26 cellular contexts compared by ENCODE assay signal in genomic region chr16:28081391-28081790, GRCh38. TPM values are rescaled to one million over a fixed set of nuclear protein-coding genes. Genes with fewer than 3 reads are reported as not detected.
A peak's percentile ranks its signal among the peaks of the same experiment; 100 is the strongest.
DNase-seq lines count a peak whose midpoint lies in the region; ATAC-seq, FAIRE-seq and TF ChIP-seq lines count a peak whose summit lies in the region.
"Had no signal": no experiment of that assay in that cellular context is flagged by ENCODE, and none has a peak within 500 bp of the region (broad histone marks: within the 10 kb centered on the region; RNA-seq: fewer than 3 reads in every experiment).

No MANE protein-coding gene starts in this region.

- no TSS peak for BruUV-seq in HepG2 (replicated peaks; lab: Mats Ljungman, UMichigan)

- H3F3A ChIP-seq in GM23248 (ENCODE audit: insufficient read depth), result no peaks in the 10 kb centered on the region

- no peak for TF ChIP-seq RAD21 in HepG2 (CRISPR knock-in tag; IDR thresholded peaks at IDR 0.05)

- H3K27ac Mint-ChIP-seq in mesothelial cell of epicardium, result no peak overlapping the region
- H3K27ac Mint-ChIP-seq: B cell; CD8-positive, alpha-beta T cell; IgD-negative memory B cell had no signal

- no peak overlapping the region for H3K4ac ChIP-seq in trophoblast cell (ENCODE audit: low read depth, low read length)

- H3K4me3 ChIP-seq in esophagus (ENCODE audit: low read depth in 1 of 2, low read length in 2 of 2), result no peak overlapping the region
- no peak overlapping the region for H3K4me3 ChIP-seq in trophoblast cell (ENCODE audit: low read depth, low read length)
- H3K4me3 ChIP-seq in GM23248, result no peak overlapping the region
- H3K4me3 ChIP-seq in HepG2 (replicated peaks in 1 of 3; ENCODE audit: insufficient read depth in 1 of 3, low read depth in 2 of 3, low read length in 3 of 3), result no peak overlapping the region
- H3K4me3 ChIP-seq: PC-9 had no signal

- H3K79me2 ChIP-seq in trophoblast cell (ENCODE audit: control insufficient read depth, insufficient read depth, low read length, poor library complexity) (no peaks in the 10 kb centered on the region), GM23248 (ENCODE audit: insufficient read depth) (no peaks in the 10 kb centered on the region), HepG2 (ENCODE audit: insufficient read depth, low read length) (no peaks in the 10 kb centered on the region)

- H3K23ac ChIP-seq in trophoblast cell (ENCODE audit: low read length), result peak overlapping the region; percentile 64

- H3K27ac ChIP-seq in esophagus (ENCODE audit: low read depth in 2 of 2, low read length in 1 of 2) (peak overlapping the region; percentile 96), trophoblast cell (ENCODE audit: low read depth, low read length) (no peak overlapping the region), GM23248 (no peak overlapping the region), HepG2 (ENCODE audit: extremely low read length, insufficient read depth, low read length) (no peak overlapping the region)
- H3K27ac ChIP-seq: C4-2B, KMS-11, PC-9 had no signal

- H4K12ac ChIP-seq in trophoblast cell (ENCODE audit: low read depth, low read length), result no peak overlapping the region

- H3K36me3 ChIP-seq in esophagus (ENCODE audit: control insufficient read depth in 2 of 2, insufficient read depth in 2 of 2, low read length in 1 of 2) (no peaks in the 10 kb centered on the region), trophoblast cell (ENCODE audit: control insufficient read depth in 1 of 2, insufficient read depth in 2 of 2, low read length in 2 of 2) (no peaks in the 10 kb centered on the region), GM23248 (ENCODE audit: low read depth) (no peaks in the 10 kb centered on the region), HepG2 (replicated peaks in 1 of 2; ENCODE audit: control insufficient read depth in 1 of 2, insufficient read depth in 2 of 2, low read length in 2 of 2) (no peaks in the 10 kb centered on the region)

- ATAC-seq in HepG2, result no peak
- ATAC-seq: CD8-positive, alpha-beta T cell; HCT116 had no signal

- no peaks in the 10 kb centered on the region for H3K79me1 ChIP-seq in trophoblast cell (ENCODE audit: low read length)

- in situ Hi-C loops in GM23248 (cut with MboI), result no loop called here
- in situ Hi-C loops in HepG2 (cut with HindIII; ENCODE audit: extremely low pct_ligation_motif_present, low pct_unique_long_range_greater_than_20kb), result no loop called here

- intact Hi-C loops in HepG2 (cut with micrococcal nuclease; ENCODE audit: unreplicated experiment), result no loop called here

- H2BK5ac ChIP-seq in trophoblast cell (ENCODE audit: low read depth, low read length, poor library complexity), result no peak overlapping the region

- TF ChIP-seq POLR2A in HepG2 (IDR thresholded peaks at IDR 0.05; ENCODE audit: insufficient read depth in 1 of 2, low read depth in 2 of 2, low read length in 2 of 2), result no peak

- no peak overlapping the region for H3K4me2 ChIP-seq in trophoblast cell (ENCODE audit: low read length)
- H3K4me2 ChIP-seq in GM23248 (ENCODE audit: unreplicated experiment), result no peak overlapping the region
- H3K4me2 ChIP-seq in HepG2 (ENCODE audit: low read depth, low read length), result no peak overlapping the region
- H3K4me2 ChIP-seq: KMS-11, PC-9 had no signal

- no peak for TF ChIP-seq CTCF in HepG2 (CRISPR knock-in tag; IDR thresholded peaks at IDR 0.05)
- no peak for TF ChIP-seq CTCF in mesothelial cell of epicardium (IDR thresholded peaks at IDR 0.05; ENCODE audit: unreplicated experiment)

- POLR2A ChIA-PET in HepG2 (lab: Yijun Ruan, JAX), result no interaction called here

- H3K9me3 Mint-ChIP-seq in mesothelial cell of epicardium, result no peaks in the 10 kb centered on the region
- H3K9me3 Mint-ChIP-seq: CD8-positive, alpha-beta T cell; IgD-negative memory B cell had no signal

- CTCF ChIA-PET in HepG2 (lab: Yijun Ruan, JAX; ENCODE audit: low intra/inter-chr PET ratio, low total read pairs), result no interaction called here

- H3K9me2 ChIP-seq in GM23248 (ENCODE audit: insufficient read depth), result no peaks in the 10 kb centered on the region

- no peak overlapping the region for H2AK5ac ChIP-seq in trophoblast cell (ENCODE audit: low read length)

- H3K27me3 Mint-ChIP-seq in mesothelial cell of epicardium (ENCODE audit: low read depth), result no peaks in the 10 kb centered on the region
- H3K27me3 Mint-ChIP-seq: B cell, IgD-negative memory B cell had no signal

- peaks cover 17% of the 10 kb centered on the region for H3K4me1 Mint-ChIP-seq in mesothelial cell of epicardium
- H3K4me1 Mint-ChIP-seq: B cell had no signal

- no peak overlapping the region for H3K4me3 Mint-ChIP-seq in mesothelial cell of epicardium
- H3K4me3 Mint-ChIP-seq: B cell; CD8-positive, alpha-beta T cell; IgD-negative memory B cell had no signal

- H2AFZ ChIP-seq in trophoblast cell (ENCODE audit: insufficient read depth, low read length, poor library complexity) (no peak overlapping the region), GM23248 (no peak overlapping the region), HepG2 (ENCODE audit: low read length) (no peak overlapping the region)
- H2AFZ ChIP-seq: PC-9 had no signal

- no peak overlapping the region for H2BK12ac ChIP-seq in trophoblast cell (ENCODE audit: low read length)

- no peak overlapping the region for H4K8ac ChIP-seq in trophoblast cell (ENCODE audit: low read depth, low read length)

- H3K9ac ChIP-seq in trophoblast cell (ENCODE audit: low read length) (no peak overlapping the region), GM23248 (no peak overlapping the region), HepG2 (ENCODE audit: insufficient read depth, low read depth, low read length) (no peak overlapping the region)
- H3K9ac ChIP-seq: KMS-11 had no signal

- peaks cover 0 to 15% of the 10 kb centered on the region in 2 donors for H3K4me1 ChIP-seq in esophagus (ENCODE audit: control insufficient read depth in 2 of 2, insufficient read depth in 2 of 2, low read length in 1 of 2)
- H3K4me1 ChIP-seq in trophoblast cell (ENCODE audit: control insufficient read depth in 1 of 2, insufficient read depth in 2 of 2, low read length in 2 of 2), result peaks cover 2 to 7% of the 10 kb centered on the region in 2 experiments
- no peaks in the 10 kb centered on the region for H3K4me1 ChIP-seq in GM23248 (ENCODE audit: insufficient read depth)
- H3K4me1 ChIP-seq in HepG2 (ENCODE audit: insufficient read depth, low read length), result no peaks in the 10 kb centered on the region
- H3K4me1 ChIP-seq: Caco-2 had no signal

- H4K91ac ChIP-seq in trophoblast cell (ENCODE audit: low read depth, low read length), result no peak overlapping the region

- H3K36me3 Mint-ChIP-seq in mesothelial cell of epicardium, result no peaks in the 10 kb centered on the region
- H3K36me3 Mint-ChIP-seq: CD8-positive, alpha-beta T cell had no signal

- H3K14ac ChIP-seq in trophoblast cell (ENCODE audit: low read length), result no peak overlapping the region

- 64 to 80% methylated on average over 5 of the region's 5 CpGs for WGBS in esophagus, 2 donors
- WGBS in trophoblast cell (ENCODE audit: extremely low coverage, insufficient coverage, insufficient read length), result no CpG with 5 or more reads among the region's 5 CpGs
- 81% methylated on average over 5 of the region's 5 CpGs for WGBS in GM23248 (ENCODE audit: low coverage in 1 of 2, low lambda C conversion rate in 2 of 2, missing lambda C conversion rate in 2 of 2), 2 experiments
- WGBS in HepG2 (ENCODE audit: low lambda C conversion rate), result 25% methylated on average over 5 of the region's 5 CpGs

- no peaks in the 10 kb centered on the region for H3K27me3 ChIP-seq in esophagus (ENCODE audit: control insufficient read depth in 1 of 2, insufficient read depth in 2 of 2, low read length in 2 of 2)
- no peaks in the 10 kb centered on the region for H3K27me3 ChIP-seq in trophoblast cell (ENCODE audit: insufficient read depth, low read length)
- no peaks in the 10 kb centered on the region for H3K27me3 ChIP-seq in GM23248 (replicated peaks; ENCODE audit: insufficient read depth)
- peaks cover 3 to 21% of the 10 kb centered on the region in 2 experiments; a peak in 3 of 5 replicates for H3K27me3 ChIP-seq in HepG2 (ENCODE audit: control insufficient read depth in 1 of 2, insufficient read depth in 2 of 2, low read length in 2 of 2)

- H2BK120ac ChIP-seq in trophoblast cell (ENCODE audit: insufficient read depth, low read length, poor library complexity), result no peak overlapping the region

- H3K18ac ChIP-seq in trophoblast cell (ENCODE audit: low read length), result no peak overlapping the region

- DNase-seq in NCI-H82 treated with DMSO at 0.1 percent for 48 hours (lab: John Stamatoyannopoulos, UW; ENCODE audit: unreplicated experiment) (peak; percentile 74), trophoblast cell (no peak), NCI-H1694 treated with DMSO at 0.1 percent for 48 hours (lab: John Stamatoyannopoulos, UW) (no peak), GM23248 (no peak), HepG2 (ENCODE audit: low spot score) (no peak), mesothelial cell of epicardium (ENCODE audit: low spot score in 2 of 2, unreplicated experiment in 2 of 2) (no peak)
- DNase-seq: Caco-2; CD8-positive, alpha-beta T cell; DMS79; EL; MM.1S; NCI-H2081; NCI-H226; NCI-H510A treated with DMSO at 0.1 percent for 48 hours; NCI-H774; PC-9; Right ventricle myocardium superior had no signal

- H4K20me1 ChIP-seq in GM23248 (ENCODE audit: insufficient read depth), result no peaks in the 10 kb centered on the region
- no peaks in the 10 kb centered on the region for H4K20me1 ChIP-seq in HepG2 (ENCODE audit: insufficient read depth, low read length)

- FAIRE-seq in HepG2 (lab: Jason Lieb, UNC), result no peak
- FAIRE-seq: GM12892 had no signal

- H3K9me3 ChIP-seq in esophagus (ENCODE audit: control insufficient read depth in 2 of 2, insufficient read depth in 1 of 2, low read depth in 1 of 2, low read length in 1 of 2) (no peaks in the 10 kb centered on the region), trophoblast cell (ENCODE audit: insufficient read depth, low read depth, low read length) (peaks cover 2% of the 10 kb centered on the region), GM23248 (ENCODE audit: low read depth) (no peaks in the 10 kb centered on the region), HepG2 (ENCODE audit: low read length) (no peaks in the 10 kb centered on the region)
- H3K9me3 ChIP-seq: Caco-2 had no signal

- TF ChIP-seq EP300 in HepG2 (IDR thresholded peaks at IDR 0.05; ENCODE audit: low read depth in 2 of 2, low read length in 2 of 2) (no peak), HepG2 (CRISPR knock-in tag; IDR thresholded peaks at IDR 0.05; ENCODE audit: borderline replicate concordance) (no peak)

RNA-seq across cellular contexts. Expression of gene GSG1L, which starts 17.9 kb away (rescaled TPM):
- polyA plus RNA-seq in esophagus, result under 1 TPM; 0.12 to 0.19 TPM
- 0.01 and 0.03 TPM in 2 replicates for polyA plus RNA-seq in trophoblast cell (2013)
- not detected in 2 replicates for total RNA-seq in GM23248 (2014; rRNA removed; shearing (Covaris generic))
- polyA plus RNA-seq in GM23248 (2016; fragmentation: Nextera tagmentation; extraction: Ambion mirVana), result not detected in 2 replicates
- total RNA-seq in HepG2 (2016; rRNA removed; fragmentation: Illumina TruSeq; extraction: Trizol), result not detected in 2 replicates
- total RNA-seq in HepG2 (2016; cell fraction: cytosol; rRNA removed; fragmentation: Illumina TruSeq; extraction: Trizol; ENCODE audit: low read depth), result not detected in 2 replicates
- not detected in 2 replicates for total RNA-seq in HepG2 (2016; cell fraction: insoluble cytoplasmic fraction; rRNA removed; fragmentation: Illumina TruSeq; extraction: Trizol)
- total RNA-seq in HepG2 (2016; cell fraction: membrane; rRNA removed; fragmentation: Illumina TruSeq; extraction: Trizol), result not detected in 2 replicates
- total RNA-seq in HepG2 (2016; cell fraction: nucleus; rRNA removed; fragmentation: Illumina TruSeq; extraction: Trizol), result not detected in 2 replicates
- not detected in 2 replicates for polyA plus RNA-seq in HepG2 (2011; rRNA removed)
- polyA plus RNA-seq in HepG2 (2011; cell fraction: cytosol; rRNA removed), result not detected in 2 replicates
- polyA plus RNA-seq in HepG2 (2011; cell fraction: nucleus; rRNA removed), result not detected in 2 replicates
- polyA plus RNA-seq in HepG2 (2012), result not detected in 2 replicates
- polyA plus RNA-seq in HepG2 (2016; cell fraction: cytosol; fragmentation: Illumina TruSeq; extraction: Trizol; ENCODE audit: low read depth), result not detected in 2 replicates
- polyA plus RNA-seq in HepG2 (2016; cell fraction: insoluble cytoplasmic fraction; fragmentation: Illumina TruSeq; extraction: Trizol; ENCODE audit: low read depth), result not detected in 2 replicates
- polyA plus RNA-seq in HepG2 (2016; cell fraction: membrane; fragmentation: Illumina TruSeq; extraction: Trizol; ENCODE audit: low read depth), result not detected in 2 replicates
- not detected in 2 replicates for polyA plus RNA-seq in HepG2 (2016; cell fraction: nucleus; fragmentation: Illumina TruSeq; extraction: Trizol; ENCODE audit: insufficient read depth, low read depth)
- not detected in 2 replicates for polyA minus RNA-seq in HepG2 (2011; rRNA and poly(A)+ RNA removed; ENCODE audit: low replicate concordance)
- not detected in 2 replicates for polyA minus RNA-seq in HepG2 (2011; cell fraction: cytosol; rRNA and poly(A)+ RNA removed)
- not detected in 2 replicates for polyA minus RNA-seq in HepG2 (2011; cell fraction: nucleus; rRNA and poly(A)+ RNA removed)
- 1.6 to 1.7 TPM (median 1.7 TPM) in 3 replicates for total RNA-seq in mesothelial cell of epicardium
- total RNA-seq: B cell; Caco-2; CD8-positive, alpha-beta T cell; PC-9; Right ventricle myocardium superior; RPMI7951; SK-MEL-5 had no signal
- polyA plus RNA-seq: IgD-negative memory B cell had no signal

Comparison
In these comparisons a context has a peak if more than half of its experiments do, and no peak if none do; other contexts are left out.
1. H3K27ac ChIP-seq: peak in esophagus (2 of 2); none in trophoblast cell (single experiment), GM23248 (single experiment) and HepG2 (single experiment).